8 cellular contexts compared by ENCODE assay signal in genomic region chr1:42784946-42785693, GRCh38. TPM values are rescaled to one million over a fixed set of nuclear protein-coding genes. Genes with fewer than 3 reads are reported as not detected.
DNase-seq lines count a peak whose midpoint lies in the region; ATAC-seq and TF ChIP-seq lines count a peak whose summit lies in the region.

Gene TMEM269 (plus strand): TSS chr1:42784991. CDS start chr1:42789894, 4,903 bp downstream.

- no peak for TF ChIP-seq POLR2A in suprapubic skin (IDR thresholded peaks at IDR 0.05)

- WGBS in suprapubic skin, result 10% methylated on average over 23 of the region's 54 CpGs

- H3K9me3 ChIP-seq in muscle layer of duodenum (ENCODE audit: control insufficient read depth in 1 of 2, low read length in 2 of 2), result no peaks in the 10 kb centered on the region
- H3K9me3 ChIP-seq in suprapubic skin, result no peaks in the 10 kb centered on the region

- no peaks in the 10 kb centered on the region for H3K27me3 ChIP-seq in muscle layer of duodenum (ENCODE audit: low read depth, low read length)
- no peaks in the 10 kb centered on the region for H3K27me3 ChIP-seq in suprapubic skin

- H3K4me1 ChIP-seq in muscle layer of duodenum (ENCODE audit: control insufficient read depth in 1 of 2, insufficient read depth in 2 of 2, low read length in 2 of 2), result peaks cover 0 to 12% of the 10 kb centered on the region in 2 donors
- peaks cover 10% of the 10 kb centered on the region for H3K4me1 ChIP-seq in suprapubic skin

- H3K27ac ChIP-seq in coronary artery, result no peak within 1 kb of the TSS
- no peak within 1 kb of the TSS for H3K27ac ChIP-seq in muscle layer of duodenum (ENCODE audit: low read length)
- H3K27ac ChIP-seq in suprapubic skin, result no peak within 1 kb of the TSS

- TF ChIP-seq EP300 in suprapubic skin (IDR thresholded peaks at IDR 0.05), result no peak

- no peak for ATAC-seq in GM19455 (IDR thresholded peaks at IDR 0.05; ENCODE audit: unreplicated experiment)

- H3K36me3 ChIP-seq in muscle layer of duodenum (ENCODE audit: control insufficient read depth in 1 of 2, insufficient read depth in 2 of 2, low read length in 2 of 2), result peaks cover 0 to 9% of the 10 kb centered on the region in 2 donors
- peaks cover 21% of the 10 kb centered on the region for H3K36me3 ChIP-seq in suprapubic skin

- DNase-seq in AG08395 (ENCODE audit: low spot score) (peak; percentile 36), coronary artery (ENCODE audit: low spot score) (no peak), suprapubic skin (ENCODE audit: low spot score in 2 of 2) (peak in 1 of 2 donors; percentile 82), NCI-H1092 treated with DMSO at 0.1 percent for 48 hours (lab: John Stamatoyannopoulos, UW) (no peak), NCI-H524 (lab: John Stamatoyannopoulos, UW) (no peak)
- DNase-seq in activated CD4-positive, alpha-beta T cell treated with anti-CD3 and anti-CD28 coated beads for 24 hours (ENCODE audit: low read depth in 2 of 2), result peak; percentile 10 to 25

- TF ChIP-seq CTCF in coronary artery (IDR thresholded peaks at IDR 0.05) (no peak), suprapubic skin (IDR thresholded peaks at IDR 0.05) (no peak)

- H3K4me3 ChIP-seq in coronary artery (peak within 1 kb of the TSS; percentile 71), muscle layer of duodenum (ENCODE audit: low read depth in 1 of 2, low read length in 2 of 2) (peak within 1 kb of the TSS; percentile 46 to 64), suprapubic skin (peak within 1 kb of the TSS; percentile 51)

RNA-seq across cellular contexts. Expression of gene TMEM269, which starts in this region (rescaled TPM):
- total RNA-seq in suprapubic skin, result under 1 TPM in 3 of 4 donors, not detected in 1; 0.11 to 0.17 (median 0.16) TPM

Comparison
In these comparisons a context has a peak if more than half of its experiments do, and no peak if none do; other contexts are left out.
1. DNase-seq: peak in AG08395 (single experiment) and activated CD4-positive, alpha-beta T cell treated with anti-CD3 and anti-CD28 coated beads for 24 hours (2 of 2); none in coronary artery (single experiment), NCI-H1092 treated with DMSO at 0.1 percent for 48 hours (single experiment) and NCI-H524 (0 of 2).
2. Peak in every context shown above with its lines, with median percentiles within 50 percentile points of each other: H3K4me3 ChIP-seq.